27 cellular contexts compared by ENCODE assay signal in the genomic region with DNA sequence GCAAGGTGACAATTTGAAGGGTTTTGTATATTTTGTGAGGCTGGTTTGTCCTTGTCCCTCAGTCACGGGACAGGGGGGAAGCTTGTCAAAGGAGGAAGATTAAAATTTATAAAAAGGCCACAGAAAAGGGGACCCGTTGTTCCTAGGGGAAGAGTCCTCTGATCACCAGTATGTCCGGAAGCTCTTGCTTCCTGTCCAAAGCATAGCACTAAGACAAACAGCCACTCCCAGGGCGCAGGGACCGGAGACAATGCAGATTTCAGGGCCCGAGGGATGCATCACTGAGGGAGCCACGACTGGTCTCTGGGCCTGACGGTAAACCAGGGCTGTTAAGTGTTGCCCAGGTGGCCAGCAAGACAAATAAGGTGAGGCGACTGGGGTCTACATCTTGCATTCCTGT.
A peak's percentile ranks its signal among the peaks of the same experiment; 100 is the strongest.
DNase-seq lines count a peak whose midpoint lies in the region; ATAC-seq and TF ChIP-seq lines count a peak whose summit lies in the region.
"Had no signal": no experiment of that assay in that cellular context is flagged by ENCODE, and none has a peak within 500 bp of the region (broad histone marks: within the 10 kb centered on the region; RNA-seq: fewer than 3 reads in every experiment).

No MANE protein-coding gene starts in this region.

- intact Hi-C loops in Right ventricle myocardium inferior (cut with DNase I) (no loop called here), cardiac septum (cut with DNase I) (no loop called here), left ventricle myocardium superior (cut with micrococcal nuclease) (no loop called here), posterior vena cava (cut with DNase I) (no loop called here), upper lobe of right lung (cut with DNase I) (no loop called here)

- no peak for TF ChIP-seq CTCF in upper lobe of right lung (IDR thresholded peaks at IDR 0.05)

- H3K27me3 ChIP-seq in upper lobe of right lung, result no peaks in the 10 kb centered on the region
- H3K27me3 ChIP-seq: BLaER1, SJCRH30 had no signal

- DNase-seq in Right ventricle myocardium inferior (ENCODE audit: missing footprints) (no peak), cardiac septum (ENCODE audit: low spot score) (no peak), left ventricle myocardium superior (peak; percentile 56), posterior vena cava (ENCODE audit: low spot score) (peak; percentile 82), upper lobe of right lung (no peak), activated gamma-delta T cell (lab: John Stamatoyannopoulos, UW) (no peak), NCI-H2196 (lab: John Stamatoyannopoulos, UW; ENCODE audit: unreplicated experiment) (no peak), hypothalamus (lab: John Stamatoyannopoulos, UW) (no peak)
- DNase-seq: ACHN; CD4-positive, alpha-beta T cell; COR-L47; DND-41; GM23248; H9; HFFc6; KG1; NCI-H1092 treated with DMSO at 0.1 percent for 48 hours; NCI-H1436 treated with DMSO at 0.1 percent for 48 hours; NCI-H2029; NCI-H226; NCI-H524; NCI-H774; NK-92 treated with Interleukin-12 subunit alpha and Interleukin-12 subunit beta, amount 100 ng/mL, for 24 hours; SJCRH30 had no signal

- no peak overlapping the region for H3K27ac ChIP-seq in upper lobe of right lung
- H3K27ac ChIP-seq: 22Rv1, BLaER1, GM23248, SJCRH30 had no signal

- no peak overlapping the region for H3K4me3 ChIP-seq in upper lobe of right lung
- H3K4me3 ChIP-seq: BLaER1, GM23248, SJCRH30 had no signal

- H3K4me1 ChIP-seq in upper lobe of right lung, result peaks cover 12% of the 10 kb centered on the region
- H3K4me1 ChIP-seq: SJCRH30 had no signal

- H3K9me3 ChIP-seq in upper lobe of right lung, result no peaks in the 10 kb centered on the region
- H3K9me3 ChIP-seq: BLaER1, SJCRH30 had no signal

- ATAC-seq in Right ventricle myocardium inferior (peak; percentile 65), left ventricle myocardium superior (peak; percentile 65), upper lobe of right lung (peak; percentile 29)
- ATAC-seq: Panc1 had no signal

- no peaks in the 10 kb centered on the region for H3K36me3 ChIP-seq in upper lobe of right lung
- H3K36me3 ChIP-seq: BLaER1, SJCRH30 had no signal

Comparison
In these comparisons a context has a peak if more than half of its experiments do, and no peak if none do; other contexts are left out.
1. DNase-seq: peak in left ventricle myocardium superior (single experiment) and posterior vena cava (single experiment); none in Right ventricle myocardium inferior (single experiment), cardiac septum (single experiment), upper lobe of right lung (single experiment), activated gamma-delta T cell (single experiment), NCI-H2196 (single experiment) and hypothalamus (0 of 51).
2. Peak in every context shown above with its lines, with median percentiles within 50 percentile points of each other: ATAC-seq.